ENCODE assay signal across 1 cellular context in genomic region chr6:106027760-106028159, GRCh38.
TF ChIP-seq lines count a peak whose summit lies in the region.

No MANE protein-coding gene starts in this region.

TF ChIP-seq in WTC11, 78 proteins besides CTCF, POLR2A, EP300 and RAD21 (continued from another document):
- no peak for TF ChIP-seq MAX (CRISPR knock-in tag; IDR thresholded peaks at IDR 0.05)
- TF ChIP-seq USF2 (CRISPR knock-in tag; IDR thresholded peaks at IDR 0.05): no peak
- TF ChIP-seq ZNF121 (CRISPR knock-in tag; IDR thresholded peaks at IDR 0.05): no peak
- no peak for TF ChIP-seq ZNF423 (CRISPR knock-in tag; IDR thresholded peaks at IDR 0.05)
- no peak for TF ChIP-seq ZSCAN18 (CRISPR knock-in tag; IDR thresholded peaks at IDR 0.05)
